12 cellular contexts compared by ENCODE assay signal in genomic region chr11:66338276-66339162, GRCh38. TPM values are rescaled to one million over a fixed set of nuclear protein-coding genes. Genes with fewer than 3 reads are reported as not detected.
DNase-seq lines count a peak whose midpoint lies in the region; ATAC-seq and TF ChIP-seq lines count a peak whose summit lies in the region.
"Had no signal": no experiment of that assay in that cellular context is flagged by ENCODE, and none has a peak within 500 bp of the region (broad histone marks: within the 10 kb centered on the region; RNA-seq: fewer than 3 reads in every experiment).

No MANE protein-coding gene starts in this region.

- H3K4me1 ChIP-seq in right atrium auricular region: peaks cover 0 to 27% of the 10 kb centered on the region in 2 donors

- no peaks in the 10 kb centered on the region for H3K9me3 ChIP-seq in right atrium auricular region

- intact Hi-C loops in Right ventricle myocardium superior (cut with DNase I): no loop called here

- no peak overlapping the region for H3K4me3 ChIP-seq in right atrium auricular region

- H3K27me3 ChIP-seq in right atrium auricular region: no peaks in the 10 kb centered on the region

- DNase-seq in Right ventricle myocardium superior (peak; percentile 22), right atrium auricular region (ENCODE audit: low spot score) (no peak), amniotic epithelial cell (ENCODE audit: low read depth) (peak; percentile 37), islet precursor cell (peak; percentile 49), inferior parietal cortex (ENCODE audit: extremely low spot score) (no peak), NCI-H2227 treated with DMSO at 0.1 percent for 48 hours (lab: John Stamatoyannopoulos, UW) (no peak)
- DNase-seq: activated naive CD4-positive, alpha-beta T cell treated with anti-CD3 and anti-CD28 coated beads, Interleukin-2, amount 10 ng/mL, durations not matched to agents 7 days and 5 days; stimulated activated naive CD4-positive, alpha-beta T cell had no signal

- TF ChIP-seq CTCF in right atrium auricular region (IDR thresholded peaks at IDR 0.05): no peak

- no peak overlapping the region for H3K27ac ChIP-seq in right atrium auricular region
- peak overlapping the region; percentile 79 for H3K27ac ChIP-seq in temporal lobe (ENCODE audit: low read depth, low read length)

- H3K36me3 ChIP-seq in right atrium auricular region: peaks cover 35% of the 10 kb centered on the region

- ATAC-seq in Right ventricle myocardium superior (ENCODE audit: poor library complexity) (no peak), HG02571 (IDR thresholded peaks at IDR 0.05; ENCODE audit: unreplicated experiment) (no peak)
- ATAC-seq: sciatic nerve had no signal

RNA-seq across cellular contexts. Expression of gene RIN1, which starts 2.3 kb away (rescaled TPM):
- total RNA-seq in Right ventricle myocardium superior (1.0 TPM), right atrium auricular region (1 to 10 TPM; 1.0 to 5.9 TPM), temporal lobe (0.98 TPM)

RNA-seq across cellular contexts. Expression of gene BRMS1, which starts 6.4 kb away (rescaled TPM):
- total RNA-seq in Right ventricle myocardium superior (15.1 TPM), right atrium auricular region (10 to 100 TPM; 19.2 to 33.3 TPM), temporal lobe (10.1 TPM)

RNA-seq across cellular contexts. Expression of gene B4GAT1, which starts 8.9 kb away (rescaled TPM):
- total RNA-seq in Right ventricle myocardium superior (51.3 TPM), right atrium auricular region (10 to 100 TPM; 61.1 to 64.3 TPM), temporal lobe (56.3 TPM)

RNA-seq across cellular contexts. Expression of gene CD248, which starts 21.7 kb away (rescaled TPM):
- total RNA-seq in Right ventricle myocardium superior (15.7 TPM), right atrium auricular region (10 to 100 TPM in 1 of 2 donors, 1 to 10 TPM in 1; 7.6 to 10.7 TPM), temporal lobe (3.2 TPM)
- total RNA-seq: NCI-H460 had no signal

RNA-seq across cellular contexts. Expression of gene SLC29A2, which starts 33.0 kb away (rescaled TPM):
- total RNA-seq in Right ventricle myocardium superior: 16.3 TPM
- 10 to 100 TPM; 16.9 to 19.9 TPM for total RNA-seq in right atrium auricular region
- total RNA-seq in temporal lobe: 1.7 TPM

Comparison
In these comparisons a context has a peak if more than half of its experiments do, and no peak if none do; other contexts are left out.
1. DNase-seq: peak in Right ventricle myocardium superior (single experiment), amniotic epithelial cell (single experiment) and islet precursor cell (single experiment); none in right atrium auricular region (single experiment), inferior parietal cortex (single experiment) and NCI-H2227 treated with DMSO at 0.1 percent for 48 hours (single experiment).